Comparison of ENCODE assay signal across 14 cellular contexts in genomic region chr11:77208535-77208934, GRCh38.
DNase-seq lines count a peak whose midpoint lies in the region; ATAC-seq and TF ChIP-seq lines count a peak whose summit lies in the region.
"Had no signal": no experiment of that assay in that cellular context is flagged by ENCODE, and none has a peak within 500 bp of the region (broad histone marks: within the 10 kb centered on the region; RNA-seq: fewer than 3 reads in every experiment).

No MANE protein-coding gene starts in this region.

- no peak overlapping the region for H3K4me3 ChIP-seq in Caco-2 (ENCODE audit: low read depth, low read length)
- H3K4me3 ChIP-seq in gastroesophageal sphincter: no peak overlapping the region
- no peak overlapping the region for H3K4me3 ChIP-seq in Peyer's patch
- H3K4me3 ChIP-seq: GM23338 had no signal

- TF ChIP-seq CTCF in Caco-2 (IDR thresholded peaks at IDR 0.05; ENCODE audit: insufficient read depth in 1 of 2, low read depth in 1 of 2, low read length in 1 of 2, severe bottlenecking in 1 of 2, unreplicated experiment in 1 of 2) (no peak), gastroesophageal sphincter (IDR thresholded peaks at IDR 0.05) (no peak), Peyer's patch (IDR thresholded peaks at IDR 0.05) (no peak)

- H3K4me1 Mint-ChIP-seq in activated CD4-positive, alpha-beta memory T cell treated with anti-CD3 and anti-CD28 coated beads, Interleukin-2, amount 10 ng/mL, durations not matched to agents 7 days and 5 days: no peaks in the 10 kb centered on the region
- H3K4me1 Mint-ChIP-seq in activated CD4-positive, alpha-beta memory T cell treated with anti-CD3 and anti-CD28 coated beads for 36 hours (ENCODE audit: low read depth): no peaks in the 10 kb centered on the region
- no peaks in the 10 kb centered on the region for H3K4me1 Mint-ChIP-seq in Caco-2 (ENCODE audit: low read depth, unreplicated experiment)
- H3K4me1 Mint-ChIP-seq: CD4-positive, CD25-positive, alpha-beta regulatory T cell had no signal

- no peaks in the 10 kb centered on the region for H3K36me3 Mint-ChIP-seq in activated CD4-positive, alpha-beta memory T cell treated with anti-CD3 and anti-CD28 coated beads, Interleukin-2, amount 10 ng/mL, durations not matched to agents 7 days and 5 days (ENCODE audit: low read depth)
- no peaks in the 10 kb centered on the region for H3K36me3 Mint-ChIP-seq in activated CD4-positive, alpha-beta memory T cell treated with anti-CD3 and anti-CD28 coated beads for 36 hours
- no peaks in the 10 kb centered on the region for H3K36me3 Mint-ChIP-seq in Caco-2 (ENCODE audit: insufficient read depth, unreplicated experiment)
- H3K36me3 Mint-ChIP-seq: CD4-positive, CD25-positive, alpha-beta regulatory T cell had no signal

- ATAC-seq in gastroesophageal sphincter: no peak
- ATAC-seq: GM23338 had no signal

- intact Hi-C loops in activated CD4-positive, alpha-beta memory T cell treated with anti-CD3 and anti-CD28 coated beads for 36 hours (cut with micrococcal nuclease): no loop called here
- intact Hi-C loops in Caco-2 (cut with micrococcal nuclease; ENCODE audit: unreplicated experiment) (no loop called here), posterior vena cava (cut with DNase I) (no loop called here)

- CTCF ChIA-PET in activated CD4-positive, alpha-beta memory T cell treated with anti-CD3 and anti-CD28 coated beads, Interleukin-2, amount 10 ng/mL, durations not matched to agents 7 days and 5 days (lab: Charles Lee): no interaction called here
- CTCF ChIA-PET in activated CD4-positive, alpha-beta memory T cell treated with anti-CD3 and anti-CD28 coated beads for 36 hours (lab: Charles Lee): interaction anchor here (0.9 kb wide), 1 partner anchor 10 kb away, joined by 3 read pairs; no protein-coding TSS in a partner anchor
- CTCF ChIA-PET in Caco-2 (lab: Charles Lee): no interaction called here

- H3K4me1 ChIP-seq in Caco-2 (no peaks in the 10 kb centered on the region), gastroesophageal sphincter (no peaks in the 10 kb centered on the region), Peyer's patch (no peaks in the 10 kb centered on the region)

- BruUV-seq in Caco-2 (replicated peaks; lab: Mats Ljungman, UMichigan): no TSS peak

- H3K27me3 ChIP-seq in Caco-2 (replicated peaks; ENCODE audit: control insufficient read depth, insufficient read depth, low read length): no peaks in the 10 kb centered on the region
- H3K27me3 ChIP-seq in gastroesophageal sphincter: no peaks in the 10 kb centered on the region
- no peaks in the 10 kb centered on the region for H3K27me3 ChIP-seq in Peyer's patch

- TF ChIP-seq POLR2A in gastroesophageal sphincter (IDR thresholded peaks at IDR 0.05) (no peak), Peyer's patch (IDR thresholded peaks at IDR 0.05) (no peak)

- WGBS in gastroesophageal sphincter (ENCODE audit: low coverage in 1 of 2), 2 donors: 91% methylated on average over 4 of the region's 11 CpGs; no CpG with 5 or more reads in 1 of the 2 donors

- no peak overlapping the region for H3K27ac Mint-ChIP-seq in activated CD4-positive, alpha-beta memory T cell treated with anti-CD3 and anti-CD28 coated beads, Interleukin-2, amount 10 ng/mL, durations not matched to agents 7 days and 5 days
- H3K27ac Mint-ChIP-seq in activated CD4-positive, alpha-beta memory T cell treated with anti-CD3 and anti-CD28 coated beads for 36 hours: no peak overlapping the region
- no peak overlapping the region for H3K27ac Mint-ChIP-seq in Caco-2 (ENCODE audit: unreplicated experiment)
- H3K27ac Mint-ChIP-seq: GM23338 had no signal

- H3K27ac ChIP-seq in gastroesophageal sphincter (no peak overlapping the region), Peyer's patch (no peak overlapping the region)
- H3K27ac ChIP-seq: 22Rv1 had no signal

- H3K9me3 ChIP-seq in Caco-2 (no peaks in the 10 kb centered on the region), gastroesophageal sphincter (no peaks in the 10 kb centered on the region), Peyer's patch (no peaks in the 10 kb centered on the region)

- H3K9me3 Mint-ChIP-seq in activated CD4-positive, alpha-beta memory T cell treated with anti-CD3 and anti-CD28 coated beads, Interleukin-2, amount 10 ng/mL, durations not matched to agents 7 days and 5 days: no peaks in the 10 kb centered on the region
- H3K9me3 Mint-ChIP-seq in activated CD4-positive, alpha-beta memory T cell treated with anti-CD3 and anti-CD28 coated beads for 36 hours: no peaks in the 10 kb centered on the region
- no peaks in the 10 kb centered on the region for H3K9me3 Mint-ChIP-seq in Caco-2 (ENCODE audit: unreplicated experiment)
- H3K9me3 Mint-ChIP-seq: CD4-positive, CD25-positive, alpha-beta regulatory T cell; GM23338; H9 had no signal

- H3K27me3 Mint-ChIP-seq in activated CD4-positive, alpha-beta memory T cell treated with anti-CD3 and anti-CD28 coated beads, Interleukin-2, amount 10 ng/mL, durations not matched to agents 7 days and 5 days: no peaks in the 10 kb centered on the region
- no peaks in the 10 kb centered on the region for H3K27me3 Mint-ChIP-seq in activated CD4-positive, alpha-beta memory T cell treated with anti-CD3 and anti-CD28 coated beads for 36 hours
- no peaks in the 10 kb centered on the region for H3K27me3 Mint-ChIP-seq in Caco-2 (ENCODE audit: insufficient read depth, unreplicated experiment)
- H3K27me3 Mint-ChIP-seq: CD4-positive, CD25-positive, alpha-beta regulatory T cell had no signal

- no peak for TF ChIP-seq EP300 in gastroesophageal sphincter (IDR thresholded peaks at IDR 0.05)

- POLR2A ChIA-PET in activated CD4-positive, alpha-beta memory T cell treated with anti-CD3 and anti-CD28 coated beads, Interleukin-2, amount 10 ng/mL, durations not matched to agents 7 days and 5 days (lab: Charles Lee): no interaction called here
- POLR2A ChIA-PET in activated CD4-positive, alpha-beta memory T cell treated with anti-CD3 and anti-CD28 coated beads for 36 hours (lab: Charles Lee): no interaction called here
- POLR2A ChIA-PET in Caco-2 (lab: Charles Lee): no interaction called here

- no peaks in the 10 kb centered on the region for H3K36me3 ChIP-seq in Caco-2 (ENCODE audit: control insufficient read depth, insufficient read depth, low read length)
- no peaks in the 10 kb centered on the region for H3K36me3 ChIP-seq in gastroesophageal sphincter
- H3K36me3 ChIP-seq in Peyer's patch: no peaks in the 10 kb centered on the region

- no peak overlapping the region for H3K4me3 Mint-ChIP-seq in activated CD4-positive, alpha-beta memory T cell treated with anti-CD3 and anti-CD28 coated beads, Interleukin-2, amount 10 ng/mL, durations not matched to agents 7 days and 5 days
- no peak overlapping the region for H3K4me3 Mint-ChIP-seq in activated CD4-positive, alpha-beta memory T cell treated with anti-CD3 and anti-CD28 coated beads for 36 hours
- no peak overlapping the region for H3K4me3 Mint-ChIP-seq in Caco-2 (ENCODE audit: unreplicated experiment)
- H3K4me3 Mint-ChIP-seq: CD4-positive, CD25-positive, alpha-beta regulatory T cell; GM23338; H9 had no signal

- peak; percentile 7 for DNase-seq in activated CD4-positive, alpha-beta memory T cell treated with anti-CD3 and anti-CD28 coated beads, Interleukin-2, amount 10 ng/mL, durations not matched to agents 7 days and 5 days
- no peak for DNase-seq in activated CD4-positive, alpha-beta memory T cell treated with anti-CD3 and anti-CD28 coated beads for 36 hours
- DNase-seq in Caco-2 (peak; percentile 1 to 27), hepatic stellate cell (ENCODE audit: low spot score) (peak; percentile 0), posterior vena cava (ENCODE audit: low spot score) (peak; percentile 54), SIG-M5 treated with dmso at 0.1 percent for 504 hours (lab: John Stamatoyannopoulos, UW; ENCODE audit: unreplicated experiment) (no peak), Peyer's patch (no peak)
- DNase-seq: Calu3; CD4-positive, CD25-positive, alpha-beta regulatory T cell; DMS 273 treated with DMSO at 0.1 percent for 48 hours; H9 had no signal

Comparison
In these comparisons a context has a peak if more than half of its experiments do, and no peak if none do; other contexts are left out.
1. DNase-seq: peak in activated CD4-positive, alpha-beta memory T cell treated with anti-CD3 and anti-CD28 coated beads, Interleukin-2, amount 10 ng/mL, durations not matched to agents 7 days and 5 days (single experiment), Caco-2 (2 of 2), hepatic stellate cell (single experiment) and posterior vena cava (single experiment); none in activated CD4-positive, alpha-beta memory T cell treated with anti-CD3 and anti-CD28 coated beads for 36 hours (single experiment), SIG-M5 treated with dmso at 0.1 percent for 504 hours (single experiment) and Peyer's patch (0 of 3).